ENCODE assay signal across 8 cellular contexts in genomic region chr19:10603084-10603872, GRCh38. TPM values are rescaled to one million over a fixed set of nuclear protein-coding genes. Genes with fewer than 3 reads are reported as not detected.
A peak's percentile ranks its signal among the peaks of the same experiment; 100 is the strongest.
DNase-seq lines count a peak whose midpoint lies in the region; ATAC-seq, FAIRE-seq and TF ChIP-seq lines count a peak whose summit lies in the region.

No MANE protein-coding gene starts in this region.

- ATAC-seq in HG02678 (IDR thresholded peaks at IDR 0.05; ENCODE audit: unreplicated experiment) (peak; percentile 42), GM12878 (peak; percentile 74), left lobe of liver (peak; percentile 17), GM18505 (IDR thresholded peaks at IDR 0.05; ENCODE audit: unreplicated experiment) (no peak)

- TSS peak; percentile 98 for BruUV-seq in GM12878 (replicated peaks; lab: Mats Ljungman, UMichigan)

- in situ Hi-C loops in GM12878 (cut with MboI) = no loop called here

- peaks cover 3 to 50% (median 33%) of the 10 kb centered on the region in 11 experiments; a peak in 19 of 22 replicates for H4K20me1 ChIP-seq in BLaER1 treated with 17β-estradiol and CSF1 and Interleukin-3, amounts not matched to agents 10 nM and 100 nM
- H4K20me1 ChIP-seq in GM12878 (ENCODE audit: control insufficient read depth, insufficient read depth) = no peaks in the 10 kb centered on the region

- H3K9ac ChIP-seq in BLaER1 treated with 17β-estradiol and CSF1 and Interleukin-3, amounts not matched to agents 10 nM and 100 nM = peak overlapping the region; percentile 92 to 99 (median 98)
- H3K9ac ChIP-seq in GM12878 (ENCODE audit: control insufficient read depth, insufficient read depth, low read length) = peak overlapping the region; percentile 96

- H3K27ac ChIP-seq in BLaER1 treated with 17β-estradiol and CSF1 and Interleukin-3, amounts not matched to agents 10 nM and 100 nM = peak overlapping the region; percentile 86 to 99 (median 95)
- peak overlapping the region; percentile 98 for H3K27ac ChIP-seq in GM12878 (ENCODE audit: control insufficient read depth, insufficient read depth)

- SMC1A ChIA-PET in GM12878 (lab: Charles Lee; ENCODE audit: uncharacterized antibody, unreplicated experiment) = interaction anchor here (1.0 to 3.8 kb wide), 10 partner anchors 8 to 178 kb away, joined by 3 to 34 read pairs (median 8); no protein-coding TSS in a partner anchor

- no peaks in the 10 kb centered on the region for H3K27me3 ChIP-seq in BLaER1 treated with 17β-estradiol and CSF1 and Interleukin-3, amounts not matched to agents 10 nM and 100 nM
- H3K27me3 ChIP-seq in GM12878 (replicated peaks in 1 of 2; ENCODE audit: control insufficient read depth in 2 of 2, insufficient read depth in 2 of 2, low read length in 1 of 2) = no peaks in the 10 kb centered on the region

- peak overlapping the region; percentile 82 to 99 (median 96) for H3K4me3 ChIP-seq in BLaER1 treated with 17β-estradiol and CSF1 and Interleukin-3, amounts not matched to agents 10 nM and 100 nM
- peak overlapping the region; percentile 98 for H3K4me3 ChIP-seq in GM12878

- POLR2A ChIA-PET in GM12878 (lab: Charles Lee) = interaction anchor here (0.6 to 5.5 kb wide), 17 partner anchors 8 to 444 kb away, joined by 3 to 43 read pairs (median 3); partner anchors contain the start of genes KRI1 and QTRT1

- intact Hi-C loops in GM12878 (cut with micrococcal nuclease; ENCODE audit: unreplicated experiment) = loop anchor here (5.0 kb wide), 1 partner anchor 39 kb away; no protein-coding TSS in a partner anchor

- H3K79me2 ChIP-seq in GM12878 (ENCODE audit: control insufficient read depth, insufficient read depth, low read length) = peaks cover 38% of the 10 kb centered on the region

- RAD21 ChIA-PET in GM12878 (lab: Charles Lee; ENCODE audit: unreplicated experiment) = interaction anchor here (0.6 to 4.8 kb wide), 10 partner anchors 9 to 156 kb away, joined by 3 to 50 read pairs (median 6); partner anchors contain the start of gene QTRT1

- DNase-seq in T-helper 9 cell (peak; percentile 55), GM12878 (ENCODE audit: low read depth, low spot score) (peak; percentile 70), left lobe of liver (ENCODE audit: low spot score) (peak; percentile 65), DMS153 (lab: John Stamatoyannopoulos, UW) (no peak)
- peak; percentile 56 to 73 (median 59) for DNase-seq in stimulated activated CD4-positive, alpha-beta T cell treated with anti-CD3 and anti-CD28 coated beads, TNF-alpha, amount 100 ng/mL, for 24 hours (ENCODE audit: low read depth in 3 of 3)

- no peak; a peak in 1 of 4 replicates for TF ChIP-seq EP300 in GM12878 (IDR thresholded peaks at IDR 0.05; ENCODE audit: borderline replicate concordance in 1 of 2, control insufficient read depth in 1 of 2, low read depth in 2 of 2, low read length in 2 of 2)

- peaks cover 32 to 66% (median 52%) of the 10 kb centered on the region in 10 experiments for H3K4me1 ChIP-seq in BLaER1 treated with 17β-estradiol and CSF1 and Interleukin-3, amounts not matched to agents 10 nM and 100 nM
- H3K4me1 ChIP-seq in GM12878 (ENCODE audit: control insufficient read depth, insufficient read depth, low read length) = peaks cover 20% of the 10 kb centered on the region

- TF ChIP-seq POLR2A in GM12878 (IDR thresholded peaks at IDR 0.05; ENCODE audit: low read depth, low read length) = peak; percentile 54; the same call in 1 of the 2 replicates
- TF ChIP-seq POLR2A in GM18505 (IDR thresholded peaks at IDR 0.05; ENCODE audit: borderline replicate concordance, extremely low read depth, insufficient read depth, insufficient read length) = no peak

- WGBS in GM12878 (ENCODE audit: insufficient coverage, insufficient replicate concordance, low lambda C conversion rate, missing lambda C conversion rate) = 1% methylated on average over 18 of the region's 19 CpGs

- H3K9me3 ChIP-seq in BLaER1 treated with 17β-estradiol and CSF1 and Interleukin-3, amounts not matched to agents 10 nM and 100 nM (replicated peaks in 1 of 11) = no peaks in the 10 kb centered on the region
- H3K9me3 ChIP-seq in GM12878 (replicated peaks; ENCODE audit: control insufficient read depth, insufficient read depth, low read length) = no peaks in the 10 kb centered on the region

- peaks cover 0 to 30% (median 6%) of the 10 kb centered on the region in 11 experiments; a peak in 10 of 22 replicates for H3K36me3 ChIP-seq in BLaER1 treated with 17β-estradiol and CSF1 and Interleukin-3, amounts not matched to agents 10 nM and 100 nM
- H3K36me3 ChIP-seq in GM12878 (ENCODE audit: control insufficient read depth in 2 of 2, insufficient read depth in 2 of 2, low read length in 1 of 2) = no peaks in the 10 kb centered on the region

- TF ChIP-seq CTCF in GM12878 (IDR thresholded peaks at IDR 0.05 in 2 of 3, conservative IDR thresholded peaks at IDR 0.05 in 1 of 3; ENCODE audit: control insufficient read depth in 2 of 3, extremely low read depth in 1 of 3, insufficient read depth in 1 of 3, low read depth in 3 of 3, low read length in 3 of 3) = no peak

- no peak for FAIRE-seq in GM12878 (lab: Jason Lieb, UNC)

- peak overlapping the region; percentile 51 for H2AFZ ChIP-seq in GM12878 (ENCODE audit: control insufficient read depth, low read depth, low read length)

- CTCF ChIA-PET in GM12878 (lab: Yijun Ruan, JAX) = interaction anchor here (1.0 to 4.7 kb wide), 5 partner anchors 18 to 344 kb away, joined by 3 to 57 read pairs (median 10); no protein-coding TSS in a partner anchor

- TF ChIP-seq RAD21 in GM12878 (IDR thresholded peaks at IDR 0.05; ENCODE audit: insufficient read depth, low read depth, low read length) = no peak

- H3K4me2 ChIP-seq in BLaER1 treated with 17β-estradiol and CSF1 and Interleukin-3, amounts not matched to agents 10 nM and 100 nM = peak overlapping the region; percentile 87 to 99 (median 97)
- peak overlapping the region; percentile 92 for H3K4me2 ChIP-seq in GM12878 (ENCODE audit: control insufficient read depth, insufficient read depth)

RNA-seq across cellular contexts. Expression of gene AP1M2, which starts 16.2 kb away (rescaled TPM):
- total RNA-seq in GM12878 (2013; cell fraction: nucleolus; rRNA removed) = not detected in 2 replicates
- total RNA-seq in GM12878 (2014; rRNA removed) (not detected in 2 replicates), GM12878 (2014; rRNA removed; fragmentation: Illumina TruSeq; extraction: Trizol) (not detected in 2 replicates), GM12878 (2021) (0.21 and 0.72 TPM in 2 replicates), left lobe of liver (1.0 TPM)
- polyA plus RNA-seq in GM12878 (2011; ENCODE audit: low read depth) = not detected
- polyA plus RNA-seq in GM12878 (2011; rRNA removed) (not detected in 2 replicates), GM12878 (2014; fragmentation: Illumina TruSeq; extraction: Trizol) (not detected in 2 replicates), GM12878 (2014; fragmentation: Nextera tagmentation; extraction: Ambion mirVana) (not detected), GM12878 (2014; rRNA removed) (not detected in 2 replicates), GM12878 (2016; fragmentation: Nextera tagmentation; extraction: Ambion mirVana) (not detected)
- polyA plus RNA-seq in GM12878 (2011; cell fraction: cytosol; rRNA removed) = not detected in 2 replicates
- polyA plus RNA-seq in GM12878 (2011; cell fraction: nucleus; rRNA removed) = not detected in 2 replicates
- not detected in 2 replicates for polyA plus RNA-seq in GM12878 (2012)
- polyA minus RNA-seq in GM12878 (2011; rRNA and poly(A)+ RNA removed) = not detected in 2 replicates
- polyA minus RNA-seq in GM12878 (2011; cell fraction: cytosol; rRNA and poly(A)+ RNA removed) = 1.3 and 2.1 TPM in 2 replicates
- polyA minus RNA-seq in GM12878 (2011; cell fraction: nucleus; rRNA and poly(A)+ RNA removed) = 0.48 TPM in 1 of 2 replicates, not detected in the other

RNA-seq across cellular contexts. Expression of gene SLC44A2, which starts 22.1 kb away (rescaled TPM):
- 44.5 and 46.6 TPM in 2 replicates for total RNA-seq in GM12878 (2013; cell fraction: nucleolus; rRNA removed)
- total RNA-seq in GM12878 (2014; rRNA removed) (18.0 TPM in 2 replicates), GM12878 (2014; rRNA removed; fragmentation: Illumina TruSeq; extraction: Trizol) (9.8 and 11.0 TPM in 2 replicates), GM12878 (2021) (45.3 and 48.4 TPM in 2 replicates), left lobe of liver (12.9 TPM)
- polyA plus RNA-seq in GM12878 (2011; ENCODE audit: low read depth) = 35.0 TPM
- polyA plus RNA-seq in GM12878 (2011; rRNA removed) (32.3 and 51.3 TPM in 2 replicates), GM12878 (2014; fragmentation: Illumina TruSeq; extraction: Trizol) (41.9 and 45.0 TPM in 2 replicates), GM12878 (2014; fragmentation: Nextera tagmentation; extraction: Ambion mirVana) (1 to 10 TPM; 3.0 to 3.3 TPM), GM12878 (2014; rRNA removed) (31.6 and 33.0 TPM in 2 replicates), GM12878 (2016; fragmentation: Nextera tagmentation; extraction: Ambion mirVana) (10 to 100 TPM; 26.7 to 26.9 TPM)
- 58.8 and 71.6 TPM in 2 replicates for polyA plus RNA-seq in GM12878 (2011; cell fraction: cytosol; rRNA removed)
- 95.0 and 120 TPM in 2 replicates for polyA plus RNA-seq in GM12878 (2011; cell fraction: nucleus; rRNA removed)
- polyA plus RNA-seq in GM12878 (2012) = 53.3 and 76.7 TPM in 2 replicates
- 53.9 and 67.1 TPM in 2 replicates for polyA minus RNA-seq in GM12878 (2011; rRNA and poly(A)+ RNA removed)
- 24.6 and 26.8 TPM in 2 replicates for polyA minus RNA-seq in GM12878 (2011; cell fraction: cytosol; rRNA and poly(A)+ RNA removed)
- polyA minus RNA-seq in GM12878 (2011; cell fraction: nucleus; rRNA and poly(A)+ RNA removed) = 22.5 and 27.9 TPM in 2 replicates

RNA-seq across cellular contexts. Expression of gene CDKN2D, which starts 34.5 kb away (rescaled TPM):
- 1.3 and 1.9 TPM in 2 replicates for total RNA-seq in GM12878 (2013; cell fraction: nucleolus; rRNA removed)
- 3.4 TPM in 2 replicates for total RNA-seq in GM12878 (2014; rRNA removed)
- 7.6 and 8.5 TPM in 2 replicates for total RNA-seq in GM12878 (2014; rRNA removed; fragmentation: Illumina TruSeq; extraction: Trizol)
- 10.2 and 11.0 TPM in 2 replicates for total RNA-seq in GM12878 (2021)
- 4.1 TPM for polyA plus RNA-seq in GM12878 (2011; ENCODE audit: low read depth)
- polyA plus RNA-seq in GM12878 (2011; rRNA removed) = 11.9 and 17.0 TPM in 2 replicates
- 19.5 and 28.1 TPM in 2 replicates for polyA plus RNA-seq in GM12878 (2011; cell fraction: cytosol; rRNA removed)
- 11.9 and 14.9 TPM in 2 replicates for polyA plus RNA-seq in GM12878 (2011; cell fraction: nucleus; rRNA removed)
- 11.9 and 14.9 TPM in 2 replicates for polyA plus RNA-seq in GM12878 (2012)
- 3.6 and 5.2 TPM in 2 replicates for polyA plus RNA-seq in GM12878 (2014; fragmentation: Illumina TruSeq; extraction: Trizol)
- polyA plus RNA-seq in GM12878 (2014; fragmentation: Nextera tagmentation; extraction: Ambion mirVana) = 1 to 10 TPM in 1 of 2 experiments, under 1 TPM in 1; 0.53 to 4.9 TPM
- polyA plus RNA-seq in GM12878 (2014; rRNA removed) = 17.2 and 18.0 TPM in 2 replicates
- 1 to 10 TPM; 5.9 to 9.3 TPM for polyA plus RNA-seq in GM12878 (2016; fragmentation: Nextera tagmentation; extraction: Ambion mirVana)
- polyA minus RNA-seq in GM12878 (2011; rRNA and poly(A)+ RNA removed) = 5.3 and 8.3 TPM in 2 replicates
- polyA minus RNA-seq in GM12878 (2011; cell fraction: cytosol; rRNA and poly(A)+ RNA removed) = 2.9 and 5.2 TPM in 2 replicates
- polyA minus RNA-seq in GM12878 (2011; cell fraction: nucleus; rRNA and poly(A)+ RNA removed) = 1.7 and 1.8 TPM in 2 replicates
- 1.3 TPM for total RNA-seq in left lobe of liver

RNA-seq across cellular contexts. Expression of gene KRI1, which starts 37.5 kb away (rescaled TPM):
- total RNA-seq in GM12878 (2013; cell fraction: nucleolus; rRNA removed) = 18.6 and 20.9 TPM in 2 replicates
- total RNA-seq in GM12878 (2014; rRNA removed) (25.3 and 31.0 TPM in 2 replicates), GM12878 (2014; rRNA removed; fragmentation: Illumina TruSeq; extraction: Trizol) (17.6 and 21.0 TPM in 2 replicates), GM12878 (2021) (32.7 and 36.2 TPM in 2 replicates), left lobe of liver (10.4 TPM)
- 10.2 TPM for polyA plus RNA-seq in GM12878 (2011; ENCODE audit: low read depth)
- polyA plus RNA-seq in GM12878 (2011; rRNA removed) (17.2 and 17.4 TPM in 2 replicates), GM12878 (2014; fragmentation: Illumina TruSeq; extraction: Trizol) (21.9 and 24.7 TPM in 2 replicates), GM12878 (2014; fragmentation: Nextera tagmentation; extraction: Ambion mirVana) (1 to 10 TPM in 1 of 2 experiments, under 1 TPM in 1; 0.98 to 3.4 TPM), GM12878 (2014; rRNA removed) (42.5 and 42.6 TPM in 2 replicates), GM12878 (2016; fragmentation: Nextera tagmentation; extraction: Ambion mirVana) (10 to 100 TPM; 24.7 to 27.4 TPM)
- 12.3 and 17.7 TPM in 2 replicates for polyA plus RNA-seq in GM12878 (2011; cell fraction: cytosol; rRNA removed)
- 43.9 and 57.1 TPM in 2 replicates for polyA plus RNA-seq in GM12878 (2011; cell fraction: nucleus; rRNA removed)
- 18.6 and 27.4 TPM in 2 replicates for polyA plus RNA-seq in GM12878 (2012)
- 5.3 and 7.0 TPM in 2 replicates for polyA minus RNA-seq in GM12878 (2011; rRNA and poly(A)+ RNA removed)
- 8.0 and 9.6 TPM in 2 replicates for polyA minus RNA-seq in GM12878 (2011; cell fraction: cytosol; rRNA and poly(A)+ RNA removed)
- 12.5 and 24.5 TPM in 2 replicates for polyA minus RNA-seq in GM12878 (2011; cell fraction: nucleus; rRNA and poly(A)+ RNA removed)

RNA-seq across cellular contexts. Expression of gene ILF3, which starts 50.9 kb away (rescaled TPM):
- 214 and 243 TPM in 2 replicates for total RNA-seq in GM12878 (2013; cell fraction: nucleolus; rRNA removed)
- total RNA-seq in GM12878 (2014; rRNA removed) = 100 and 112 TPM in 2 replicates
- total RNA-seq in GM12878 (2014; rRNA removed; fragmentation: Illumina TruSeq; extraction: Trizol) = 109 and 112 TPM in 2 replicates
- 354 and 383 TPM in 2 replicates for total RNA-seq in GM12878 (2021)
- polyA plus RNA-seq in GM12878 (2011; ENCODE audit: low read depth) = 91.1 TPM
- 106 and 178 TPM in 2 replicates for polyA plus RNA-seq in GM12878 (2011; rRNA removed)
- 116 and 136 TPM in 2 replicates for polyA plus RNA-seq in GM12878 (2011; cell fraction: cytosol; rRNA removed)
- 323 and 436 TPM in 2 replicates for polyA plus RNA-seq in GM12878 (2011; cell fraction: nucleus; rRNA removed)
- 139 and 213 TPM in 2 replicates for polyA plus RNA-seq in GM12878 (2012)
- 180 and 253 TPM in 2 replicates for polyA plus RNA-seq in GM12878 (2014; fragmentation: Illumina TruSeq; extraction: Trizol)
- polyA plus RNA-seq in GM12878 (2014; fragmentation: Nextera tagmentation; extraction: Ambion mirVana) = 10 to 100 TPM; 28.1 to 38.1 TPM
- polyA plus RNA-seq in GM12878 (2014; rRNA removed) = 175 and 191 TPM in 2 replicates
- 100 to 1,000 TPM; 205 TPM for polyA plus RNA-seq in GM12878 (2016; fragmentation: Nextera tagmentation; extraction: Ambion mirVana)
- 111 and 131 TPM in 2 replicates for polyA minus RNA-seq in GM12878 (2011; rRNA and poly(A)+ RNA removed)
- 59.6 and 68.8 TPM in 2 replicates for polyA minus RNA-seq in GM12878 (2011; cell fraction: cytosol; rRNA and poly(A)+ RNA removed)
- 70.6 and 125 TPM in 2 replicates for polyA minus RNA-seq in GM12878 (2011; cell fraction: nucleus; rRNA and poly(A)+ RNA removed)
- total RNA-seq in left lobe of liver = 57.1 TPM
